ENCODE assay signal across 8 cellular contexts in the genomic region with DNA sequence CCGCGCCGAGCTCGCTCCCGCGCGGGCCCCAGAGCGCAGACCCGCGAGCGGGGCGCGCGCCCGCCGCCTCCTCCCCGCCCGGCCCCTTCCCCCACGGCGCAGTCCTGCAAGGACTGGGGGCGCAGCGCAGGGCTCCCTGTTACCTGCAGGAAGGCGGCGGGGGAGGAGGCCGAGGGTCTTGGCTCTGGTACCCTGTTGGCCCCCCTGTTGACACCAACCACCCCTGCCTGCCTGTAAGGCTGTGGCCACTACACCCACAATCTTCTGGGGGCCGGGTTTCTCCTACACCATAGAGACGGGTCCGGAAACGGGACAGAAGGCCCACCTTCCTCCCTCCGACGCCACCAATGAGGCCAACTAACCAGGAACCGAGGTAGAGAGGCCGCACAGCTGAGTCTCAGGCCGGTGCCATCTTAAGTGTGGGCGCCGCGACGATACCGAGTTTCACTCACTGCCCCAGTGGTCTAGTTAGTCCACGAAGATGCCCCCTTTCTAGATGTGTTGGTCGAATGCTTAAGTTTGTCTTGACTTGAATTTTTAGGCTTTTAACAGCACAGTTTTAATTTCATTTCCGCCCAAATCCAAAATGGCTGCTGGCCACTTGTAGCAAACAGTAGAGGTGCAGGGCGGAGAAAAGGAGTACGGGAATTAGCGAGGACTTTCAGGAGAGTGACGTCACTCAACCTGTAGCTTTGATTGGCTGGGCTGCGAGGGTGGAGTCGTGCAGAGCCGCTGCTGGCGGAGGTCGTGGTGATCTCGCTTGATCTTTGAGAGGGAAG. TPM values are rescaled to one million over a fixed set of nuclear protein-coding genes. Genes with fewer than 3 reads are reported as not detected.
DNase-seq lines count a peak whose midpoint lies in the region; ATAC-seq and TF ChIP-seq lines count a peak whose summit lies in the region.

A gene with protein sequence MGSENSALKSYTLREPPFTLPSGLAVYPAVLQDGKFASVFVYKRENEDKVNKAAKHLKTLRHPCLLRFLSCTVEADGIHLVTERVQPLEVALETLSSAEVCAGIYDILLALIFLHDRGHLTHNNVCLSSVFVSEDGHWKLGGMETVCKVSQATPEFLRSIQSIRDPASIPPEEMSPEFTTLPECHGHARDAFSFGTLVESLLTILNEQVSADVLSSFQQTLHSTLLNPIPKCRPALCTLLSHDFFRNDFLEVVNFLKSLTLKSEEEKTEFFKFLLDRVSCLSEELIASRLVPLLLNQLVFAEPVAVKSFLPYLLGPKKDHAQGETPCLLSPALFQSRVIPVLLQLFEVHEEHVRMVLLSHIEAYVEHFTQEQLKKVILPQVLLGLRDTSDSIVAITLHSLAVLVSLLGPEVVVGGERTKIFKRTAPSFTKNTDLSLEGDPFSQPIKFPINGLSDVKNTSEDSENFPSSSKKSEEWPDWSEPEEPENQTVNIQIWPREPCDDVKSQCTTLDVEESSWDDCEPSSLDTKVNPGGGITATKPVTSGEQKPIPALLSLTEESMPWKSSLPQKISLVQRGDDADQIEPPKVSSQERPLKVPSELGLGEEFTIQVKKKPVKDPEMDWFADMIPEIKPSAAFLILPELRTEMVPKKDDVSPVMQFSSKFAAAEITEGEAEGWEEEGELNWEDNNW (minus strand): TSS at position 252 of the 779 bp plus-strand sequence. CDS start 5,056 bp downstream, outside the sequence.

- TF ChIP-seq CTCF in prostate gland (IDR thresholded peaks at IDR 0.05): no peak

- H3K36me3 ChIP-seq in prostate gland (no peaks in the 10 kb centered on the region), urinary bladder (ENCODE audit: insufficient read depth) (no peaks in the 10 kb centered on the region)

- peaks cover 42% of the 10 kb centered on the region for H3K4me1 Mint-ChIP-seq in T-helper 17 cell

- H3K4me1 ChIP-seq in prostate gland (replicated peaks) (peaks cover 12% of the 10 kb centered on the region), urinary bladder (ENCODE audit: insufficient read depth) (peaks cover 3% of the 10 kb centered on the region)

- no peaks in the 10 kb centered on the region for H3K9me3 ChIP-seq in T-helper 17 cell (ENCODE audit: control insufficient read depth, low read length, poor library complexity, severe bottlenecking)
- no peaks in the 10 kb centered on the region for H3K9me3 ChIP-seq in prostate gland

- peak within 1 kb of the TSS; percentile 99 for H3K27ac ChIP-seq in angular gyrus (ENCODE audit: low read depth, low read length)
- peak within 1 kb of the TSS; percentile 96 to 97 for H3K27ac ChIP-seq in prostate gland
- peak within 1 kb of the TSS; percentile 99 for H3K27ac ChIP-seq in urinary bladder (ENCODE audit: low read depth)

- intact Hi-C loops in left ventricle myocardium superior (cut with micrococcal nuclease) (no loop called here), prostate gland (cut with DNase I) (no loop called here)

- WGBS in prostate gland: 1% methylated on average over 32 of the region's 52 CpGs
- under 1% methylated on average over 52 of the region's 52 CpGs for WGBS in urinary bladder

- H3K27me3 ChIP-seq in prostate gland (replicated peaks; ENCODE audit: insufficient read depth): no peaks in the 10 kb centered on the region

- H3K27me3 Mint-ChIP-seq in T-helper 17 cell: peaks cover 17% of the 10 kb centered on the region

- H3K4me3 ChIP-seq in prostate gland (peak within 1 kb of the TSS; percentile 91 to 99), urinary bladder (ENCODE audit: low read depth, low read length) (peak within 1 kb of the TSS; percentile 98)

- H3K27ac Mint-ChIP-seq in T-helper 17 cell: peak within 1 kb of the TSS; percentile 100

- H3K4me3 Mint-ChIP-seq in T-helper 17 cell: peak within 1 kb of the TSS; percentile 92

- ATAC-seq in HG02885 (IDR thresholded peaks at IDR 0.05; ENCODE audit: poor library complexity, unreplicated experiment) (peak; percentile 86), T-helper 17 cell (peak; percentile 88), left ventricle myocardium superior (peak; percentile 98)

- peak; percentile 88 for TF ChIP-seq POLR2A in GM15510 (IDR thresholded peaks at IDR 0.05; ENCODE audit: borderline replicate concordance, extremely low read depth, insufficient read length)
- TF ChIP-seq POLR2A in prostate gland (IDR thresholded peaks at IDR 0.05): peak; percentile 62

- DNase-seq in NCI-H1694 treated with DMSO at 0.1 percent for 48 hours (lab: John Stamatoyannopoulos, UW) (peak; percentile 98), T-helper 17 cell (peak; percentile 78 to 82 (median 80)), left ventricle myocardium superior (peak; percentile 92), prostate gland (ENCODE audit: low spot score) (peak; percentile 96)

- H3K36me3 Mint-ChIP-seq in T-helper 17 cell (ENCODE audit: low read depth): peaks cover 2% of the 10 kb centered on the region

RNA-seq across cellular contexts. Expression of the gene that starts here (rescaled TPM):
- 10 to 100 TPM in 1 of 2 donors, 1 to 10 TPM in 1; 7.4 to 11.2 TPM for total RNA-seq in T-helper 17 cell
- 5.3 TPM for total RNA-seq in left ventricle myocardium superior
- 10 to 100 TPM; 15.8 to 18.6 TPM for total RNA-seq in prostate gland
- total RNA-seq in urinary bladder: 20.1 TPM
- 7.5 TPM for polyA plus RNA-seq in urinary bladder

Comparison
In these comparisons a context has a peak if more than half of its experiments do, and no peak if none do; other contexts are left out.
1. Peak in every context shown above with its lines: DNase-seq, ATAC-seq, H3K4me3 ChIP-seq and H3K27ac ChIP-seq.